In genomic region chr7:135151162-135151932, GRCh38 we compare ENCODE assay signal across 13 cellular contexts. TPM values are rescaled to one million over a fixed set of nuclear protein-coding genes. Genes with fewer than 3 reads are reported as not detected.
DNase-seq lines count a peak whose midpoint lies in the region; ATAC-seq and TF ChIP-seq lines count a peak whose summit lies in the region.
"Had no signal": no experiment of that assay in that cellular context is flagged by ENCODE, and none has a peak within 500 bp of the region (broad histone marks: within the 10 kb centered on the region; RNA-seq: fewer than 3 reads in every experiment).

No MANE protein-coding gene starts in this region.

- no peaks in the 10 kb centered on the region for H4K20me1 ChIP-seq in BLaER1 treated with 17β-estradiol and CSF1 and Interleukin-3, amounts not matched to agents 10 nM and 100 nM

- H3K36me3 ChIP-seq in BLaER1 treated with 17β-estradiol and CSF1 and Interleukin-3, amounts not matched to agents 10 nM and 100 nM, result peaks cover 0 to 23% (median 8%) of the 10 kb centered on the region in 11 experiments; a peak in 12 of 22 replicates
- H3K36me3 ChIP-seq in mucosa of rectum (ENCODE audit: control insufficient read depth in 2 of 2, insufficient read depth in 2 of 2, low read length in 2 of 2), result peaks cover 0 to 4% of the 10 kb centered on the region in 2 donors

- no peaks in the 10 kb centered on the region for H3K27me3 Mint-ChIP-seq in activated naive CD8-positive, alpha-beta T cell treated with anti-CD3 and anti-CD28 coated beads for 36 hours

- peak; percentile 32 for TF ChIP-seq POLR2A in GM19099 (IDR thresholded peaks at IDR 0.05; ENCODE audit: extremely low read depth, insufficient read length, low read depth)

- H3K9me3 Mint-ChIP-seq in activated naive CD8-positive, alpha-beta T cell treated with anti-CD3 and anti-CD28 coated beads for 36 hours, result peaks cover 33% of the 10 kb centered on the region

- peaks cover 47 to 58% (median 52%) of the 10 kb centered on the region in 10 experiments for H3K4me1 ChIP-seq in BLaER1 treated with 17β-estradiol and CSF1 and Interleukin-3, amounts not matched to agents 10 nM and 100 nM
- H3K4me1 ChIP-seq in mucosa of rectum (ENCODE audit: control insufficient read depth in 2 of 2, insufficient read depth in 2 of 2, low read length in 2 of 2), result peaks cover 6 to 17% of the 10 kb centered on the region in 2 donors

- DNase-seq in activated naive CD8-positive, alpha-beta T cell treated with anti-CD3 and anti-CD28 coated beads for 36 hours, result no peak
- DNase-seq in head of caudate nucleus (no peak), NCI-H226 (no peak), DMS114 treated with DMSO at 0.1 percent for 48 hours (lab: John Stamatoyannopoulos, UW; ENCODE audit: unreplicated experiment) (no peak)
- DNase-seq: activated naive CD4-positive, alpha-beta T cell; Caco-2; HFFc6; NCI-H345 had no signal

- H3K36me3 Mint-ChIP-seq in activated naive CD8-positive, alpha-beta T cell treated with anti-CD3 and anti-CD28 coated beads for 36 hours, result peaks cover 64% of the 10 kb centered on the region

- peak overlapping the region; percentile 49 for H3K27ac Mint-ChIP-seq in activated naive CD8-positive, alpha-beta T cell treated with anti-CD3 and anti-CD28 coated beads for 36 hours
- H3K27ac Mint-ChIP-seq: HFFc6 had no signal

- H3K4me1 Mint-ChIP-seq in activated naive CD8-positive, alpha-beta T cell treated with anti-CD3 and anti-CD28 coated beads for 36 hours, result peaks cover 54% of the 10 kb centered on the region

- peak overlapping the region in 10 of 11 experiments; percentile 4 to 88 (median 60); a peak in 18 of 22 replicates for H3K27ac ChIP-seq in BLaER1 treated with 17β-estradiol and CSF1 and Interleukin-3, amounts not matched to agents 10 nM and 100 nM
- H3K27ac ChIP-seq in mucosa of rectum (ENCODE audit: low read depth in 2 of 2, low read length in 2 of 2), result peak overlapping the region; percentile 9 to 45
- H3K27ac ChIP-seq: epithelial cell of prostate had no signal

- intact Hi-C loops in head of caudate nucleus (cut with DNase I), result no loop called here

- peak overlapping the region in 8 of 11 experiments; percentile 1 to 69 (median 46); a peak in 9 of 22 replicates for H3K9ac ChIP-seq in BLaER1 treated with 17β-estradiol and CSF1 and Interleukin-3, amounts not matched to agents 10 nM and 100 nM
- H3K9ac ChIP-seq in mucosa of rectum (ENCODE audit: low read depth in 1 of 2, low read length in 2 of 2), result no peak overlapping the region

- H3K27me3 ChIP-seq in BLaER1 treated with 17β-estradiol and CSF1 and Interleukin-3, amounts not matched to agents 10 nM and 100 nM, result no peaks in the 10 kb centered on the region
- no peaks in the 10 kb centered on the region for H3K27me3 ChIP-seq in mucosa of rectum (ENCODE audit: control insufficient read depth in 2 of 2, insufficient read depth in 2 of 2, low read length in 2 of 2)

- peak overlapping the region; percentile 30 for H3K4me3 Mint-ChIP-seq in activated naive CD8-positive, alpha-beta T cell treated with anti-CD3 and anti-CD28 coated beads for 36 hours
- H3K4me3 Mint-ChIP-seq: HFFc6 had no signal

- H3K4me2 ChIP-seq in BLaER1 treated with 17β-estradiol and CSF1 and Interleukin-3, amounts not matched to agents 10 nM and 100 nM, result peak overlapping the region; percentile 36 to 96 (median 78)

- ATAC-seq in HG03342 (IDR thresholded peaks at IDR 0.05; ENCODE audit: unreplicated experiment), result no peak

- H3K9me3 ChIP-seq in BLaER1 treated with 17β-estradiol and CSF1 and Interleukin-3, amounts not matched to agents 10 nM and 100 nM (replicated peaks in 1 of 11), result peaks cover 22 to 38% (median 32%) of the 10 kb centered on the region in 11 experiments
- no peaks in the 10 kb centered on the region for H3K9me3 ChIP-seq in mucosa of rectum (ENCODE audit: control insufficient read depth in 2 of 2, low read length in 2 of 2)

- H3K4me3 ChIP-seq in BLaER1 treated with 17β-estradiol and CSF1 and Interleukin-3, amounts not matched to agents 10 nM and 100 nM, result peak overlapping the region in 5 of 10 experiments; percentile 1 to 61 (median 19); a peak in 6 of 20 replicates
- H3K4me3 ChIP-seq in mucosa of rectum (ENCODE audit: low read length in 2 of 2), result peak overlapping the region in 1 of 2 donors; percentile 88

RNA-seq across cellular contexts. Expression of gene TMEM140, which starts 3.5 kb away (rescaled TPM):
- total RNA-seq in activated naive CD8-positive, alpha-beta T cell treated with anti-CD3 and anti-CD28 coated beads for 36 hours, result 10 to 100 TPM; 12.7 to 12.8 TPM

RNA-seq across cellular contexts. Expression of gene CYREN, which starts 19.2 kb away (rescaled TPM):
- total RNA-seq in activated naive CD8-positive, alpha-beta T cell treated with anti-CD3 and anti-CD28 coated beads for 36 hours, result 10 to 100 TPM; 51.7 to 54.4 TPM

RNA-seq across cellular contexts. Expression of gene WDR91, which starts 60.0 kb away (rescaled TPM):
- total RNA-seq in activated naive CD8-positive, alpha-beta T cell treated with anti-CD3 and anti-CD28 coated beads for 36 hours, result 10 to 100 TPM; 12.3 to 14.0 TPM

Comparison
In these comparisons a context has a peak if more than half of its experiments do, and no peak if none do; other contexts are left out.
1. H3K9ac ChIP-seq: peak in BLaER1 treated with 17β-estradiol and CSF1 and Interleukin-3, amounts not matched to agents 10 nM and 100 nM (8 of 11); none in mucosa of rectum (0 of 2).